27 cellular contexts compared by ENCODE assay signal in the genomic region with DNA sequence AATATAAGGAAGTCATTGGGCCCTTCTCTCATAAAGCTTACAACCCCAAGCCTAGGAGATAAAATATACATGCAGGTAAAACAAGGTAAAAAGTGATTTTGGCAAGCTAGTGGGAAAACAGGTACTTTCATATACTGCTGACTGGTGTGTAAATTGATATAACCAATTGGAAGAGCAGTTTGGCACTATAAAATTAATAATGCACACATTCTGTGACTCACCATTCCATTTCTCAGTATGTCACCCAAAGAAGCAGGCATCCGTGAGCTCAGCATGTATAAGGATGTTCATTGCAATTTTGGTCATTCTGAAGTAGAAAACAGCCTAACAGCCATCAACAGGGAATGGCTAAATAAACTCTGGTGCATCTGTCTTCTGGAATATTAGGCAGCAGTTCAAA. TPM values are rescaled to one million over a fixed set of nuclear protein-coding genes. Genes with fewer than 3 reads are reported as not detected.
DNase-seq lines count a peak whose midpoint lies in the region; ATAC-seq, FAIRE-seq and TF ChIP-seq lines count a peak whose summit lies in the region.
"Had no signal": no experiment of that assay in that cellular context is flagged by ENCODE, and none has a peak within 500 bp of the region (broad histone marks: within the 10 kb centered on the region; RNA-seq: fewer than 3 reads in every experiment).

No MANE protein-coding gene starts in this region.

- H3K36me3 ChIP-seq in bronchial epithelial cell (ENCODE audit: control insufficient read depth, insufficient read depth, low read length): no peaks in the 10 kb centered on the region
- no peaks in the 10 kb centered on the region for H3K36me3 ChIP-seq in CD4-positive, alpha-beta memory T cell (ENCODE audit: insufficient read depth, low read length)
- H3K36me3 ChIP-seq: gastrocnemius medialis, right atrium auricular region had no signal

- TF ChIP-seq RAD21 in A549 (conservative IDR thresholded peaks at IDR 0.05 in 1 of 2, IDR thresholded peaks at IDR 0.05 in 1 of 2): no peak

- peaks cover 39% of the 10 kb centered on the region for H3K4me1 Mint-ChIP-seq in mesothelial cell of epicardium
- peaks cover 4 to 17% (median 8%) of the 10 kb centered on the region in 4 donors for H3K4me1 Mint-ChIP-seq in CD4-positive, alpha-beta memory T cell

- no peaks in the 10 kb centered on the region for H3K9me3 Mint-ChIP-seq in mesothelial cell of epicardium
- H3K9me3 Mint-ChIP-seq in CD4-positive, alpha-beta memory T cell: no peaks in the 10 kb centered on the region
- H3K9me3 Mint-ChIP-seq: activated naive CD4-positive, alpha-beta T cell treated with anti-CD3 and anti-CD28 coated beads, Interleukin-2, amount 10 ng/mL, durations not matched to agents 7 days and 5 days; central memory CD8-positive, alpha-beta T cell had no signal

- H3K27me3 ChIP-seq in bronchial epithelial cell (ENCODE audit: control insufficient read depth, insufficient read depth, low read length) (no peaks in the 10 kb centered on the region), dorsolateral prefrontal cortex (peaks cover 0 to 4% (median 0%) of the 10 kb centered on the region in 45 donors)
- peaks cover 16% of the 10 kb centered on the region for H3K27me3 ChIP-seq in CD4-positive, alpha-beta memory T cell (ENCODE audit: insufficient read depth, low read length)
- H3K27me3 ChIP-seq: BLaER1, right atrium auricular region had no signal

- H3K4me1 ChIP-seq in A549: no peaks in the 10 kb centered on the region
- H3K4me1 ChIP-seq in CD4-positive, alpha-beta memory T cell (ENCODE audit: insufficient read depth, low read length): no peaks in the 10 kb centered on the region

- no peak for DNase-seq in A549 (ENCODE audit: low read depth in 1 of 2, low spot score in 1 of 2)
- peak; percentile 42 for DNase-seq in HS-5 (ENCODE audit: low read depth)
- peak; percentile 64 for DNase-seq in bronchial epithelial cell (ENCODE audit: low read depth)
- no peak for DNase-seq in mesothelial cell of epicardium (ENCODE audit: low spot score in 2 of 2, unreplicated experiment in 2 of 2)
- DNase-seq in dorsolateral prefrontal cortex: no peak
- DNase-seq in NCI-H2196 (lab: John Stamatoyannopoulos, UW; ENCODE audit: unreplicated experiment): no peak
- no peak for DNase-seq in CD4-positive, alpha-beta memory T cell
- DNase-seq in C1 segment of cervical spinal cord (lab: John Stamatoyannopoulos, UW): no peak
- DNase-seq: activated CD4-positive, alpha-beta T cell treated with anti-CD3 and anti-CD28 coated beads for 4 hours; activated naive CD4-positive, alpha-beta T cell treated with anti-CD3 and anti-CD28 coated beads, Interleukin-2, amount 10 ng/mL, durations not matched to agents 7 days and 5 days; activated T-cell treated with anti-CD3 and anti-CD28 coated beads, Interleukin-2, amount 50 U/mL, for 48 hours; gastrocnemius medialis; islet precursor cell; Karpas-422; NCI-H1092; NCI-H1930; NCI-H345; NCI-H82; OCI-M1; SHP77 treated with DMSO at 0.1 percent for 48 hours; T-helper 1 cell; trophoblast cell had no signal

- peak overlapping the region; percentile 97 for H3K4me3 Mint-ChIP-seq in mesothelial cell of epicardium
- peak overlapping the region in 1 of 8 donors; percentile 18 for H3K4me3 Mint-ChIP-seq in CD4-positive, alpha-beta memory T cell

- H3K4me2 ChIP-seq in A549: no peak overlapping the region

- TF ChIP-seq POLR2A in A549 (IDR thresholded peaks at IDR 0.05; ENCODE audit: low read length): no peak

- H3K27me3 Mint-ChIP-seq in mesothelial cell of epicardium (ENCODE audit: low read depth): no peaks in the 10 kb centered on the region
- peaks cover 34 to 44% of the 10 kb centered on the region in 2 donors for H3K27me3 Mint-ChIP-seq in CD4-positive, alpha-beta memory T cell

- H3K9me3 ChIP-seq in A549: no peaks in the 10 kb centered on the region
- H3K9me3 ChIP-seq in CD4-positive, alpha-beta memory T cell (ENCODE audit: control insufficient read depth in 1 of 2, low read length in 2 of 2): no peaks in the 10 kb centered on the region
- H3K9me3 ChIP-seq: BLaER1, gastrocnemius medialis, right atrium auricular region had no signal

- no peak for ATAC-seq in A549
- ATAC-seq: gastrocnemius medialis had no signal

- TF ChIP-seq CTCF in A549 (IDR thresholded peaks at IDR 0.05) (no peak), bronchial epithelial cell (IDR thresholded peaks at IDR 0.05; ENCODE audit: insufficient read depth, low read length, severe bottlenecking) (no peak), mesothelial cell of epicardium (IDR thresholded peaks at IDR 0.05; ENCODE audit: unreplicated experiment) (no peak), dorsolateral prefrontal cortex (IDR thresholded peaks at IDR 0.05 in 54 of 56, conservative IDR thresholded peaks at IDR 0.05 in 2 of 56; ENCODE audit: low read depth in 1 of 56, partially characterized antibody in 56 of 56) (no peak)

- POLR2A ChIA-PET in A549 (lab: Yijun Ruan, JAX): no interaction called here
- POLR2A ChIA-PET in CD4-positive, alpha-beta memory T cell (lab: Charles Lee; ENCODE audit: partially characterized antibody): no interaction called here

- 85% methylated on average over 1 of the region's 1 CpG for WGBS in A549 (ENCODE audit: missing lambda C conversion rate)

- TF ChIP-seq EP300 in A549 (IDR thresholded peaks at IDR 0.05): no peak

- H3K27ac Mint-ChIP-seq in mesothelial cell of epicardium: peak overlapping the region; percentile 98
- no peak overlapping the region for H3K27ac Mint-ChIP-seq in CD4-positive, alpha-beta memory T cell
- H3K27ac Mint-ChIP-seq: activated naive CD4-positive, alpha-beta T cell treated with anti-CD3 and anti-CD28 coated beads, Interleukin-2, amount 10 ng/mL, durations not matched to agents 7 days and 5 days had no signal

- H3K36me3 Mint-ChIP-seq in mesothelial cell of epicardium: no peaks in the 10 kb centered on the region
- H3K36me3 Mint-ChIP-seq in CD4-positive, alpha-beta memory T cell: no peaks in the 10 kb centered on the region
- H3K36me3 Mint-ChIP-seq: activated naive CD4-positive, alpha-beta T cell treated with anti-CD3 and anti-CD28 coated beads, Interleukin-2, amount 10 ng/mL, durations not matched to agents 7 days and 5 days had no signal

- intact Hi-C loops in dorsolateral prefrontal cortex (cut with DNase I): no loop called here
- intact Hi-C loops in CD4-positive, alpha-beta memory T cell (cut with micrococcal nuclease): no loop called here

- CTCF ChIA-PET in A549 (lab: Yijun Ruan, JAX): interaction anchor here (1.3 kb wide), 1 partner anchor 141 kb away, joined by 3 read pairs; no protein-coding TSS in a partner anchor
- CTCF ChIA-PET in CD4-positive, alpha-beta memory T cell (lab: Charles Lee; ENCODE audit: partially characterized antibody): interaction anchor here (1.2 kb wide), 1 partner anchor 61 kb away, joined by 3 read pairs; no protein-coding TSS in a partner anchor

- H3K27ac ChIP-seq in A549: no peak overlapping the region
- H3K27ac ChIP-seq in dorsolateral prefrontal cortex: no peak overlapping the region
- H3K27ac ChIP-seq in CD4-positive, alpha-beta memory T cell (ENCODE audit: low read depth, low read length): no peak overlapping the region
- H3K27ac ChIP-seq: BLaER1, gastrocnemius medialis, right atrium auricular region had no signal

- FAIRE-seq in A549 (lab: Jason Lieb, UNC) (no peak), bronchial epithelial cell (lab: Jason Lieb, UNC) (no peak)
- FAIRE-seq: A204.1 had no signal

- no peak overlapping the region for H3K4me3 ChIP-seq in A549
- H3K4me3 ChIP-seq in bronchial epithelial cell (ENCODE audit: low read depth, low read length): no peak overlapping the region
- H3K4me3 ChIP-seq in dorsolateral prefrontal cortex: no peak overlapping the region
- no peak overlapping the region for H3K4me3 ChIP-seq in CD4-positive, alpha-beta memory T cell (ENCODE audit: low read length in 2 of 2)
- H3K4me3 ChIP-seq: BLaER1, gastrocnemius medialis, right atrium auricular region had no signal

TF ChIP-seq in A549, 52 proteins besides CTCF, POLR2A, EP300 and RAD21:
- TF ChIP-seq FOSL2 (IDR thresholded peaks at IDR 0.05): no peak
- TF ChIP-seq FOSL2 (CRISPR knock-in tag; IDR thresholded peaks at IDR 0.05): peak; percentile 31; the same call in 1 of the 2 replicates
- TF ChIP-seq ZNF302 (CRISPR knock-in tag; IDR thresholded peaks at IDR 0.05): no peak
- no peak for TF ChIP-seq HDAC2 (IDR thresholded peaks at IDR 0.05)
- TF ChIP-seq EHF (CRISPR knock-in tag; IDR thresholded peaks at IDR 0.05): no peak
- TF ChIP-seq MAFK (IDR thresholded peaks at IDR 0.05; ENCODE audit: partially characterized antibody): peak; percentile 52
- TF ChIP-seq GATA3 (IDR thresholded peaks at IDR 0.05; ENCODE audit: borderline replicate concordance): no peak
- TF ChIP-seq CHD4 (IDR thresholded peaks at IDR 0.05; ENCODE audit: borderline replicate concordance): no peak
- no peak for TF ChIP-seq RARB (CRISPR knock-in tag; IDR thresholded peaks at IDR 0.05)

RNA-seq across cellular contexts. Expression of gene MACROH2A2, which starts 2.9 kb away (rescaled TPM):
- polyA plus RNA-seq in A549 (2011; rRNA removed) (19.7 and 22.2 TPM in 2 replicates), A549 (2017; fragmentation: RNase III; extraction: RNeasy Plus Mini Kit Qiagen cat#74134 plus additional on column Dnase treatment) (27.5 to 30.9 TPM (median 29.6 TPM) in 3 replicates)
- polyA plus RNA-seq in A549 (2012; cell fraction: cytosol; rRNA removed): 23.7 and 25.1 TPM in 2 replicates
- polyA plus RNA-seq in A549 (2012; cell fraction: nucleus; rRNA removed): 18.5 and 23.7 TPM in 2 replicates
- polyA minus RNA-seq in A549 (2011; rRNA and poly(A)+ RNA removed): 17.9 and 18.6 TPM in 2 replicates
- total RNA-seq in bronchial epithelial cell (11.3 and 11.5 TPM in 2 replicates), mesothelial cell of epicardium (122 to 128 TPM (median 125 TPM) in 3 replicates), dorsolateral prefrontal cortex (10 to 100 TPM in 57 of 120 experiments, 1 to 10 TPM in 63; 5.9 to 17.4 (median 9.8) TPM)
- total RNA-seq in CD4-positive, alpha-beta memory T cell: 1 to 10 TPM; 4.8 to 5.5 TPM
- 1 to 10 TPM; 4.6 to 5.6 TPM for polyA plus RNA-seq in CD4-positive, alpha-beta memory T cell
- total RNA-seq: HT-29 had no signal

Comparison
In these comparisons a context has a peak if more than half of its experiments do, and no peak if none do; other contexts are left out.
1. DNase-seq: peak in HS-5 (single experiment) and bronchial epithelial cell (single experiment); none in A549 (0 of 2), mesothelial cell of epicardium (0 of 2), dorsolateral prefrontal cortex (0 of 10), NCI-H2196 (single experiment), CD4-positive, alpha-beta memory T cell (0 of 5) and C1 segment of cervical spinal cord (0 of 14).